In the genomic region with DNA sequence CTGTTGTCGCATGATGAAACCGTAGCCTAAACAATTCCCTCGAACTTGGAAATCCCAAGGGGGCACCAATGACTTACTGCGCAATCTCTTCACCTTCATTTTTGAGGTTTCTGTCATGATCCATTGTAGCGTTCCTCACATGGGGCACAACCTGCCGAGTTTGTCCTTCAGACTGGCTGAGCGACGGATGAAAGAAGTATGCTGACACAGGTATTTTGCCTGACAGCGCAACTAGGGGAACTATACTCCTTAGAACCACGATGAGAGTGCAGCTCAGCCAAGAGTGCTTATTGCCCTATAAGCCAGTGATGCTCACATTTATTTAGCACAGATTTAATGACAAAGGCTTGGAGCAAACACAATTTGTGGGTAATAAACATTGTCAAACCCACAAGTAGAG, we compare ENCODE assay signal across 8 cellular contexts.
"Had no signal": no experiment of that assay in that cellular context is flagged by ENCODE, and none has a peak within 500 bp of the region (broad histone marks: within the 10 kb centered on the region; RNA-seq: fewer than 3 reads in every experiment).

No MANE protein-coding gene starts in this region.

- H3K27ac ChIP-seq: HL-60 had no signal

- FAIRE-seq: H1, H54 had no signal

- H3K4me2 ChIP-seq: GM23338 had no signal

- DNase-seq: H9, HCEC 1CT, IMR-90, KBM-7 had no signal

- H3K4me3 ChIP-seq: GM23338 had no signal

- ATAC-seq: GM23338 had no signal
